Comparison of ENCODE assay signal across 1 cellular context in the genomic region with DNA sequence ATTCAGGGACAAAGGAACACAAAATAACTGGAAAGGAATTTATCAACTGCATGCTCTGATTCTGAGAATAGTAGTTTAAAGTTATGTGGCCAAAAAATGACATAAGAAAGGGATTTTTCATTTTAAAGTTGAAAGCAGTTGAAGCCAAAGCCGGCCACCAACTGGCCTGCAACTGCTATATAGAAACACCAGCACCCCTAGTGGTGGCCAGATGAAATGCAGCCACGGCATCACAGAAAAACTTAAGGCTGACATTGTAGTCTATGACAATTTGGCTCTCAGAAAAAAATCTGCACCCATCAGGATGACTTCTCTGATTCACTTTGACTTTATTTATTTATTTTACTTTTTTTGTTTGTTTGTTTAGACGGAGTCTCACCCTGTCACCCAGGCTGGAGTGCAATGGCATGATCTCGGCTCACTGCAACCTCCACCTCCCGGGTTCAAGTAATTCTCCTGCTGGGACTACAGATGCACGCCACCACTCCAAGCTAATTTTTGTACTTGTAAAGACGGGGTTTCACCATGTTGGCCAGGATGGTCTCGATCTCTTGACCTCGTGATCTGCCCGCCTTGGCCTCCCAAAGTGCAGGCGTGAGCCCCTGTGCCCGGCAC.
TF ChIP-seq lines count a peak whose summit lies in the region.

No MANE protein-coding gene starts in this region.

TF ChIP-seq in K562, 482 proteins besides CTCF, POLR2A, EP300 and RAD21 (continued from another document):
- TF ChIP-seq, protein P1, sequence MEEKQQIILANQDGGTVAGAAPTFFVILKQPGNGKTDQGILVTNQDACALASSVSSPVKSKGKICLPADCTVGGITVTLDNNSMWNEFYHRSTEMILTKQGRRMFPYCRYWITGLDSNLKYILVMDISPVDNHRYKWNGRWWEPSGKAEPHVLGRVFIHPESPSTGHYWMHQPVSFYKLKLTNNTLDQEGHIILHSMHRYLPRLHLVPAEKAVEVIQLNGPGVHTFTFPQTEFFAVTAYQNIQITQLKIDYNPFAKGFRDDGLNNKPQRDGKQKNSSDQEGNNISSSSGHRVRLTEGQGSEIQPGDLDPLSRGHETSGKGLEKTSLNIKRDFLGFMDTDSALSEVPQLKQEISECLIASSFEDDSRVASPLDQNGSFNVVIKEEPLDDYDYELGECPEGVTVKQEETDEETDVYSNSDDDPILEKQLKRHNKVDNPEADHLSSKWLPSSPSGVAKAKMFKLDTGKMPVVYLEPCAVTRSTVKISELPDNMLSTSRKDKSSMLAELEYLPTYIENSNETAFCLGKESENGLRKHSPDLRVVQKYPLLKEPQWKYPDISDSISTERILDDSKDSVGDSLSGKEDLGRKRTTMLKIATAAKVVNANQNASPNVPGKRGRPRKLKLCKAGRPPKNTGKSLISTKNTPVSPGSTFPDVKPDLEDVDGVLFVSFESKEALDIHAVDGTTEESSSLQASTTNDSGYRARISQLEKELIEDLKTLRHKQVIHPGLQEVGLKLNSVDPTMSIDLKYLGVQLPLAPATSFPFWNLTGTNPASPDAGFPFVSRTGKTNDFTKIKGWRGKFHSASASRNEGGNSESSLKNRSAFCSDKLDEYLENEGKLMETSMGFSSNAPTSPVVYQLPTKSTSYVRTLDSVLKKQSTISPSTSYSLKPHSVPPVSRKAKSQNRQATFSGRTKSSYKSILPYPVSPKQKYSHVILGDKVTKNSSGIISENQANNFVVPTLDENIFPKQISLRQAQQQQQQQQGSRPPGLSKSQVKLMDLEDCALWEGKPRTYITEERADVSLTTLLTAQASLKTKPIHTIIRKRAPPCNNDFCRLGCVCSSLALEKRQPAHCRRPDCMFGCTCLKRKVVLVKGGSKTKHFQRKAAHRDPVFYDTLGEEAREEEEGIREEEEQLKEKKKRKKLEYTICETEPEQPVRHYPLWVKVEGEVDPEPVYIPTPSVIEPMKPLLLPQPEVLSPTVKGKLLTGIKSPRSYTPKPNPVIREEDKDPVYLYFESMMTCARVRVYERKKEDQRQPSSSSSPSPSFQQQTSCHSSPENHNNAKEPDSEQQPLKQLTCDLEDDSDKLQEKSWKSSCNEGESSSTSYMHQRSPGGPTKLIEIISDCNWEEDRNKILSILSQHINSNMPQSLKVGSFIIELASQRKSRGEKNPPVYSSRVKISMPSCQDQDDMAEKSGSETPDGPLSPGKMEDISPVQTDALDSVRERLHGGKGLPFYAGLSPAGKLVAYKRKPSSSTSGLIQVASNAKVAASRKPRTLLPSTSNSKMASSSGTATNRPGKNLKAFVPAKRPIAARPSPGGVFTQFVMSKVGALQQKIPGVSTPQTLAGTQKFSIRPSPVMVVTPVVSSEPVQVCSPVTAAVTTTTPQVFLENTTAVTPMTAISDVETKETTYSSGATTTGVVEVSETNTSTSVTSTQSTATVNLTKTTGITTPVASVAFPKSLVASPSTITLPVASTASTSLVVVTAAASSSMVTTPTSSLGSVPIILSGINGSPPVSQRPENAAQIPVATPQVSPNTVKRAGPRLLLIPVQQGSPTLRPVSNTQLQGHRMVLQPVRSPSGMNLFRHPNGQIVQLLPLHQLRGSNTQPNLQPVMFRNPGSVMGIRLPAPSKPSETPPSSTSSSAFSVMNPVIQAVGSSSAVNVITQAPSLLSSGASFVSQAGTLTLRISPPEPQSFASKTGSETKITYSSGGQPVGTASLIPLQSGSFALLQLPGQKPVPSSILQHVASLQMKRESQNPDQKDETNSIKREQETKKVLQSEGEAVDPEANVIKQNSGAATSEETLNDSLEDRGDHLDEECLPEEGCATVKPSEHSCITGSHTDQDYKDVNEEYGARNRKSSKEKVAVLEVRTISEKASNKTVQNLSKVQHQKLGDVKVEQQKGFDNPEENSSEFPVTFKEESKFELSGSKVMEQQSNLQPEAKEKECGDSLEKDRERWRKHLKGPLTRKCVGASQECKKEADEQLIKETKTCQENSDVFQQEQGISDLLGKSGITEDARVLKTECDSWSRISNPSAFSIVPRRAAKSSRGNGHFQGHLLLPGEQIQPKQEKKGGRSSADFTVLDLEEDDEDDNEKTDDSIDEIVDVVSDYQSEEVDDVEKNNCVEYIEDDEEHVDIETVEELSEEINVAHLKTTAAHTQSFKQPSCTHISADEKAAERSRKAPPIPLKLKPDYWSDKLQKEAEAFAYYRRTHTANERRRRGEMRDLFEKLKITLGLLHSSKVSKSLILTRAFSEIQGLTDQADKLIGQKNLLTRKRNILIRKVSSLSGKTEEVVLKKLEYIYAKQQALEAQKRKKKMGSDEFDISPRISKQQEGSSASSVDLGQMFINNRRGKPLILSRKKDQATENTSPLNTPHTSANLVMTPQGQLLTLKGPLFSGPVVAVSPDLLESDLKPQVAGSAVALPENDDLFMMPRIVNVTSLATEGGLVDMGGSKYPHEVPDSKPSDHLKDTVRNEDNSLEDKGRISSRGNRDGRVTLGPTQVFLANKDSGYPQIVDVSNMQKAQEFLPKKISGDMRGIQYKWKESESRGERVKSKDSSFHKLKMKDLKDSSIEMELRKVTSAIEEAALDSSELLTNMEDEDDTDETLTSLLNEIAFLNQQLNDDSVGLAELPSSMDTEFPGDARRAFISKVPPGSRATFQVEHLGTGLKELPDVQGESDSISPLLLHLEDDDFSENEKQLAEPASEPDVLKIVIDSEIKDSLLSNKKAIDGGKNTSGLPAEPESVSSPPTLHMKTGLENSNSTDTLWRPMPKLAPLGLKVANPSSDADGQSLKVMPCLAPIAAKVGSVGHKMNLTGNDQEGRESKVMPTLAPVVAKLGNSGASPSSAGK (IDR thresholded peaks at IDR 0.05), result no peak
- TF ChIP-seq, protein P2, sequence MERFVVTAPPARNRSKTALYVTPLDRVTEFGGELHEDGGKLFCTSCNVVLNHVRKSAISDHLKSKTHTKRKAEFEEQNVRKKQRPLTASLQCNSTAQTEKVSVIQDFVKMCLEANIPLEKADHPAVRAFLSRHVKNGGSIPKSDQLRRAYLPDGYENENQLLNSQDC (CRISPR knock-in tag; IDR thresholded peaks at IDR 0.05), result no peak
- 0 out of 2 replicates have a peak, but pooled peaks have one; percentile 12 for TF ChIP-seq ZNF174 (CRISPR knock-in tag; IDR thresholded peaks at IDR 0.05)
- TF ChIP-seq EHMT2 (IDR thresholded peaks at IDR 0.05), result no peak
- TF ChIP-seq, protein P3, sequence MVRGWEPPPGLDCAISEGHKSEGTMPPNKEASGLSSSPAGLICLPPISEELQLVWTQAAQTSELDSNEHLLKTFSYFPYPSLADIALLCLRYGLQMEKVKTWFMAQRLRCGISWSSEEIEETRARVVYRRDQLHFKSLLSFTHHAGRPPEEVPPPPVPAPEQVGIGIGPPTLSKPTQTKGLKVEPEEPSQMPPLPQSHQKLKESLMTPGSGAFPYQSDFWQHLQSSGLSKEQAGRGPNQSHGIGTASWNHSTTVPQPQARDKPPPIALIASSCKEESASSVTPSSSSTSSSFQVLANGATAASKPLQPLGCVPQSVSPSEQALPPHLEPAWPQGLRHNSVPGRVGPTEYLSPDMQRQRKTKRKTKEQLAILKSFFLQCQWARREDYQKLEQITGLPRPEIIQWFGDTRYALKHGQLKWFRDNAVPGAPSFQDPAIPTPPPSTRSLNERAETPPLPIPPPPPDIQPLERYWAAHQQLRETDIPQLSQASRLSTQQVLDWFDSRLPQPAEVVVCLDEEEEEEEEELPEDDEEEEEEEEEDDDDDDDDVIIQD (CRISPR knock-in tag; IDR thresholded peaks at IDR 0.05), result no peak
- TF ChIP-seq, protein P4, sequence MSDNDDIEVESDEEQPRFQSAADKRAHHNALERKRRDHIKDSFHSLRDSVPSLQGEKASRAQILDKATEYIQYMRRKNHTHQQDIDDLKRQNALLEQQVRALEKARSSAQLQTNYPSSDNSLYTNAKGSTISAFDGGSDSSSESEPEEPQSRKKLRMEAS (CRISPR knock-in tag; IDR thresholded peaks at IDR 0.05), result no peak
- TF ChIP-seq SMARCC2 (IDR thresholded peaks at IDR 0.05; ENCODE audit: low read depth), result no peak
- no peak for TF ChIP-seq HSF4 (CRISPR knock-in tag; IDR thresholded peaks at IDR 0.05; ENCODE audit: borderline replicate concordance)
- peak; percentile 40; the same call in 1 of the 2 replicates for TF ChIP-seq KLF16 (IDR thresholded peaks at IDR 0.05)
- no peak for TF ChIP-seq TGIF2 (CRISPR knock-in tag; IDR thresholded peaks at IDR 0.05)
- TF ChIP-seq PRMT5 (CRISPR knock-in tag; IDR thresholded peaks at IDR 0.05), result no peak
- TF ChIP-seq, protein P5, sequence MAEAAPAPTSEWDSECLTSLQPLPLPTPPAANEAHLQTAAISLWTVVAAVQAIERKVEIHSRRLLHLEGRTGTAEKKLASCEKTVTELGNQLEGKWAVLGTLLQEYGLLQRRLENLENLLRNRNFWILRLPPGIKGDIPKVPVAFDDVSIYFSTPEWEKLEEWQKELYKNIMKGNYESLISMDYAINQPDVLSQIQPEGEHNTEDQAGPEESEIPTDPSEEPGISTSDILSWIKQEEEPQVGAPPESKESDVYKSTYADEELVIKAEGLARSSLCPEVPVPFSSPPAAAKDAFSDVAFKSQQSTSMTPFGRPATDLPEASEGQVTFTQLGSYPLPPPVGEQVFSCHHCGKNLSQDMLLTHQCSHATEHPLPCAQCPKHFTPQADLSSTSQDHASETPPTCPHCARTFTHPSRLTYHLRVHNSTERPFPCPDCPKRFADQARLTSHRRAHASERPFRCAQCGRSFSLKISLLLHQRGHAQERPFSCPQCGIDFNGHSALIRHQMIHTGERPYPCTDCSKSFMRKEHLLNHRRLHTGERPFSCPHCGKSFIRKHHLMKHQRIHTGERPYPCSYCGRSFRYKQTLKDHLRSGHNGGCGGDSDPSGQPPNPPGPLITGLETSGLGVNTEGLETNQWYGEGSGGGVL (CRISPR knock-in tag; IDR thresholded peaks at IDR 0.05), result no peak
- TF ChIP-seq GABPB2 (CRISPR knock-in tag; conservative IDR thresholded peaks at IDR 0.05), result no peak
